In genomic region chr16:78761427-78761826, GRCh38 we compare ENCODE assay signal across 10 cellular contexts.
DNase-seq lines count a peak whose midpoint lies in the region; ATAC-seq, FAIRE-seq and TF ChIP-seq lines count a peak whose summit lies in the region.
"Had no signal": no experiment of that assay in that cellular context is flagged by ENCODE, and none has a peak within 500 bp of the region (broad histone marks: within the 10 kb centered on the region; RNA-seq: fewer than 3 reads in every experiment).

No MANE protein-coding gene starts in this region.

- in situ Hi-C loops in brain microvascular endothelial cell (cut with HindIII; ENCODE audit: low pct_ligation_motif_present, low sequenced_read_pairs) = no loop called here

- ATAC-seq in activated T-cell treated with anti-CD3 and anti-CD28 coated beads, Interleukin-2, amount 50 U/mL, for 72 hours (replicated peaks in 1 of 2) = peak; percentile 72 to 80
- peak; percentile 87 for ATAC-seq in HG02610 (IDR thresholded peaks at IDR 0.05; ENCODE audit: unreplicated experiment)
- peak; percentile 88 for ATAC-seq in HG03457 (IDR thresholded peaks at IDR 0.05; ENCODE audit: unreplicated experiment)
- peak; percentile 91 for ATAC-seq in stimulated activated naive CD8-positive, alpha-beta T cell treated with anti-CD3 and anti-CD28 coated beads, Interleukin-15, amount 100 ng/mL, for 72 hours

- TF ChIP-seq CTCF in brain microvascular endothelial cell (IDR thresholded peaks at IDR 0.05; ENCODE audit: low read depth, low read length, missing control alignments) = no peak

- H3K36me3 ChIP-seq in brain microvascular endothelial cell (replicated peaks) = no peaks in the 10 kb centered on the region

- H3K4me3 Mint-ChIP-seq in activated T-cell treated with anti-CD3 and anti-CD28 coated beads, Interleukin-2, amount 50 U/mL, for 72 hours = no peak overlapping the region
- H3K4me3 Mint-ChIP-seq in activated T-cell treated with anti-CD3 and anti-CD28 coated beads, Interleukin-2, amount 50 U/mL, for 24 hours = no peak overlapping the region
- no peak overlapping the region for H3K4me3 Mint-ChIP-seq in stimulated activated naive CD8-positive, alpha-beta T cell treated with anti-CD3 and anti-CD28 coated beads, Interleukin-15, amount 100 ng/mL, for 72 hours

- no peaks in the 10 kb centered on the region for H3K27me3 ChIP-seq in brain microvascular endothelial cell (replicated peaks)

- H3K4me1 Mint-ChIP-seq in activated T-cell treated with anti-CD3 and anti-CD28 coated beads, Interleukin-2, amount 50 U/mL, for 72 hours (ENCODE audit: low read depth) = no peaks in the 10 kb centered on the region
- H3K4me1 Mint-ChIP-seq in activated T-cell treated with anti-CD3 and anti-CD28 coated beads, Interleukin-2, amount 50 U/mL, for 24 hours (ENCODE audit: low read depth) = peaks cover 6% of the 10 kb centered on the region
- no peaks in the 10 kb centered on the region for H3K4me1 Mint-ChIP-seq in stimulated activated naive CD8-positive, alpha-beta T cell treated with anti-CD3 and anti-CD28 coated beads, Interleukin-15, amount 100 ng/mL, for 72 hours

- peaks cover 5% of the 10 kb centered on the region for H3K27me3 Mint-ChIP-seq in activated T-cell treated with anti-CD3 and anti-CD28 coated beads, Interleukin-2, amount 50 U/mL, for 72 hours (ENCODE audit: low read depth)
- H3K27me3 Mint-ChIP-seq in activated T-cell treated with anti-CD3 and anti-CD28 coated beads, Interleukin-2, amount 50 U/mL, for 24 hours = no peaks in the 10 kb centered on the region
- H3K27me3 Mint-ChIP-seq in stimulated activated naive CD8-positive, alpha-beta T cell treated with anti-CD3 and anti-CD28 coated beads, Interleukin-15, amount 100 ng/mL, for 72 hours = no peaks in the 10 kb centered on the region

- no peak overlapping the region for H3K27ac ChIP-seq in brain microvascular endothelial cell

- no peak overlapping the region for H3K27ac Mint-ChIP-seq in activated T-cell treated with anti-CD3 and anti-CD28 coated beads, Interleukin-2, amount 50 U/mL, for 72 hours
- H3K27ac Mint-ChIP-seq in activated T-cell treated with anti-CD3 and anti-CD28 coated beads, Interleukin-2, amount 50 U/mL, for 24 hours = no peak overlapping the region
- no peak overlapping the region for H3K27ac Mint-ChIP-seq in stimulated activated naive CD8-positive, alpha-beta T cell treated with anti-CD3 and anti-CD28 coated beads, Interleukin-15, amount 100 ng/mL, for 72 hours

- FAIRE-seq in RCC 7860 (lab: Jason Lieb, UNC) = no peak

- H3K4me3 ChIP-seq in brain microvascular endothelial cell (ENCODE audit: low read depth, low read length) = no peak overlapping the region

- peaks cover 2 to 3% of the 10 kb centered on the region in 2 donors for H3K9me3 Mint-ChIP-seq in activated T-cell treated with anti-CD3 and anti-CD28 coated beads, Interleukin-2, amount 50 U/mL, for 72 hours
- H3K9me3 Mint-ChIP-seq in activated T-cell treated with anti-CD3 and anti-CD28 coated beads, Interleukin-2, amount 50 U/mL, for 24 hours = peaks cover 7% of the 10 kb centered on the region
- H3K9me3 Mint-ChIP-seq in stimulated activated naive CD8-positive, alpha-beta T cell treated with anti-CD3 and anti-CD28 coated beads, Interleukin-15, amount 100 ng/mL, for 72 hours = peaks cover 0 to 2% of the 10 kb centered on the region in 2 donors

- peaks cover 0 to 2% of the 10 kb centered on the region in 2 donors for H3K36me3 Mint-ChIP-seq in activated T-cell treated with anti-CD3 and anti-CD28 coated beads, Interleukin-2, amount 50 U/mL, for 72 hours (ENCODE audit: insufficient read depth in 2 of 2)
- H3K36me3 Mint-ChIP-seq in activated T-cell treated with anti-CD3 and anti-CD28 coated beads, Interleukin-2, amount 50 U/mL, for 24 hours (ENCODE audit: low read depth) = no peaks in the 10 kb centered on the region

- DNase-seq in activated T-cell treated with anti-CD3 and anti-CD28 coated beads, Interleukin-2, amount 50 U/mL, for 72 hours = peak; percentile 58 to 67
- no peak for DNase-seq in activated T-cell treated with anti-CD3 and anti-CD28 coated beads, Interleukin-2, amount 50 U/mL, for 24 hours
- DNase-seq in stimulated activated naive CD8-positive, alpha-beta T cell treated with anti-CD3 and anti-CD28 coated beads, Interleukin-15, amount 100 ng/mL, for 72 hours = peak; percentile 40 to 67
- DNase-seq in brain microvascular endothelial cell (no peak), iPS-NIHi7 (ENCODE audit: extremely low spot score) (no peak), RCC 7860 (ENCODE audit: low spot score) (no peak)
- DNase-seq: activated gamma-delta T cell, GF-D8 had no signal

Comparison
In these comparisons a context has a peak if more than half of its experiments do, and no peak if none do; other contexts are left out.
1. DNase-seq: peak in activated T-cell treated with anti-CD3 and anti-CD28 coated beads, Interleukin-2, amount 50 U/mL, for 72 hours (2 of 2) and stimulated activated naive CD8-positive, alpha-beta T cell treated with anti-CD3 and anti-CD28 coated beads, Interleukin-15, amount 100 ng/mL, for 72 hours (2 of 2); none in activated T-cell treated with anti-CD3 and anti-CD28 coated beads, Interleukin-2, amount 50 U/mL, for 24 hours (single experiment), brain microvascular endothelial cell (single experiment), iPS-NIHi7 (single experiment) and RCC 7860 (single experiment).
2. Peak in every context shown above with its lines, with median percentiles within 50 percentile points of each other: ATAC-seq.